Comparison of ENCODE assay signal across 1 cellular context in the genomic region with DNA sequence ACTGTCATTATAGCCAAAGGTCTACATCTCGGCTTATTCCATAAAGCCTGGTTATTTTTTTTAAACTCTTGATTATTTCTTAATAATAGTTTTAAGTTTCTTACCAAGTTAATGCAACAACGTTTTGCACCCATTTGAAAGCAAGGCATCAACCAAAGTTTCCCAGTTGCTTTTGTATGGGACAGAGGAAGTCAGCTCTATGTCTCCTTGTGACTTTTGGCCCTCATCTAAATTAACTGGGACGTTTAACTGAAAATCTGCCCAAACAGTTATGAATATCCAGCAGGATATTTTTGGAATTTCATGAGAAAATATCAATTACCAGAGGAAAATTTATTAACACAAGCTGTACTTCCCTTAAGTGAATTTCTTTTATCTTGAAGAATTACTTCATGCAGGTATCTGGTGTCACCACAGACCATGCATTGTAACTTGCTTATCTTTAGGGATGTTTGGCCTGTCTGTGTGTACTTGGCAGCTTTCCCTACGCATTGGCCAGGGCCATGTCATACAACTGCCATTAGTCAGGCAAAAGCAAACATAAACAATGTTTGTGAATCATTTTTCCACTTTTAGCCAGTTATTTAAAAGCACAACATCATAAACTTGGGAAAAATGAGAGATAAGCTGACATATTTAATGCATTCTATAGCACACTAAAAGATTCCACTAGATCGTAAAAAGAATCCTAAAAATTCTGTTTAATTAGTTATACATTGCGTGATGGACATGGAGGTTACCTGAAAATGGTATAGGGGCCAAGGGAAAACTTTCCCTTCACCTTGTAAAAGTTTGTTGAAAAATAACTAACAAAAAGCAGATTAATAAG.
TF ChIP-seq lines count a peak whose summit lies in the region.

No MANE protein-coding gene starts in this region.

TF ChIP-seq in HEK293, 187 proteins besides CTCF, POLR2A, EP300 and RAD21 (continued from another document):
- 0 out of 2 replicates have a peak, but pooled peaks have one; percentile 45 for TF ChIP-seq ZBTB1 (tag by site-specific recombination; IDR thresholded peaks at IDR 0.05)
- TF ChIP-seq ZNF324 (tag by site-specific recombination; IDR thresholded peaks at IDR 0.05), result peak; percentile 33; the same call in 1 of the 2 replicates
- TF ChIP-seq ZNF366 (tag by site-specific recombination; conservative IDR thresholded peaks at IDR 0.05), result peak; percentile 99
- TF ChIP-seq ZNF302 (tag by site-specific recombination; IDR thresholded peaks at IDR 0.05; ENCODE audit: low read depth), result no peak
- no peak for TF ChIP-seq YY2 (tag by site-specific recombination; IDR thresholded peaks at IDR 0.05)
- TF ChIP-seq ZBTB20 (tag by site-specific recombination; IDR thresholded peaks at IDR 0.05), result no peak
- peak; percentile 89 for TF ChIP-seq TRIM28 (IDR thresholded peaks at IDR 0.05; ENCODE audit: borderline replicate concordance, low read length)
- TF ChIP-seq ZNF510 (tag by site-specific recombination; IDR thresholded peaks at IDR 0.05; ENCODE audit: insufficient replicate concordance), result no peak
- TF ChIP-seq, protein P1, sequence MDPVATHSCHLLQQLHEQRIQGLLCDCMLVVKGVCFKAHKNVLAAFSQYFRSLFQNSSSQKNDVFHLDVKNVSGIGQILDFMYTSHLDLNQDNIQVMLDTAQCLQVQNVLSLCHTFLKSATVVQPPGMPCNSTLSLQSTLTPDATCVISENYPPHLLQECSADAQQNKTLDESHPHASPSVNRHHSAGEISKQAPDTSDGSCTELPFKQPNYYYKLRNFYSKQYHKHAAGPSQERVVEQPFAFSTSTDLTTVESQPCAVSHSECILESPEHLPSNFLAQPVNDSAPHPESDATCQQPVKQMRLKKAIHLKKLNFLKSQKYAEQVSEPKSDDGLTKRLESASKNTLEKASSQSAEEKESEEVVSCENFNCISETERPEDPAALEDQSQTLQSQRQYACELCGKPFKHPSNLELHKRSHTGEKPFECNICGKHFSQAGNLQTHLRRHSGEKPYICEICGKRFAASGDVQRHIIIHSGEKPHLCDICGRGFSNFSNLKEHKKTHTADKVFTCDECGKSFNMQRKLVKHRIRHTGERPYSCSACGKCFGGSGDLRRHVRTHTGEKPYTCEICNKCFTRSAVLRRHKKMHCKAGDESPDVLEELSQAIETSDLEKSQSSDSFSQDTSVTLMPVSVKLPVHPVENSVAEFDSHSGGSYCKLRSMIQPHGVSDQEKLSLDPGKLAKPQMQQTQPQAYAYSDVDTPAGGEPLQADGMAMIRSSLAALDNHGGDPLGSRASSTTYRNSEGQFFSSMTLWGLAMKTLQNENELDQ (tag by site-specific recombination; IDR thresholded peaks at IDR 0.05; ENCODE audit: low read depth), result no peak
- 0 out of 2 replicates have a peak, but pooled peaks have one; percentile 37 for TF ChIP-seq KLF7 (tag by site-specific recombination; IDR thresholded peaks at IDR 0.05; ENCODE audit: borderline replicate concordance)
- no peak for TF ChIP-seq ZFHX2 (tag by site-specific recombination; conservative IDR thresholded peaks at IDR 0.05)
- TF ChIP-seq ZNF623 (tag by site-specific recombination; IDR thresholded peaks at IDR 0.05), result peak; percentile 28; the same call in 1 of the 2 replicates
- TF ChIP-seq ZNF292 (tag by site-specific recombination; IDR thresholded peaks at IDR 0.05; ENCODE audit: borderline replicate concordance, low read depth), result no peak
- peak; percentile 88 for TF ChIP-seq OSR2 (tag by site-specific recombination; IDR thresholded peaks at IDR 0.05)
- no peak for TF ChIP-seq ZNF148 (tag by site-specific recombination; IDR thresholded peaks at IDR 0.05; ENCODE audit: borderline replicate concordance)
- TF ChIP-seq ZNF48 (tag by site-specific recombination; IDR thresholded peaks at IDR 0.05), result no peak
- TF ChIP-seq, protein P2, sequence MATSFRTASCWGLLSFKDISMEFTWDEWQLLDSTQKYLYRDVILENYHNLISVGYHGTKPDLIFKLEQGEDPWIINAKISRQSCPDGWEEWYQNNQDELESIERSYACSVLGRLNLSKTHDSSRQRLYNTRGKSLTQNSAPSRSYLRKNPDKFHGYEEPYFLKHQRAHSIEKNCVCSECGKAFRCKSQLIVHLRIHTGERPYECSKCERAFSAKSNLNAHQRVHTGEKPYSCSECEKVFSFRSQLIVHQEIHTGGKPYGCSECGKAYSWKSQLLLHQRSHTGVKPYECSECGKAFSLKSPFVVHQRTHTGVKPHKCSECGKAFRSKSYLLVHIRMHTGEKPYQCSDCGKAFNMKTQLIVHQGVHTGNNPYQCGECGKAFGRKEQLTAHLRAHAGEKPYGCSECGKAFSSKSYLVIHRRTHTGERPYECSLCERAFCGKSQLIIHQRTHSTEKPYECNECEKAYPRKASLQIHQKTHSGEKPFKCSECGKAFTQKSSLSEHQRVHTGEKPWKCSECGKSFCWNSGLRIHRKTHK (tag by site-specific recombination; IDR thresholded peaks at IDR 0.05), result no peak
- TF ChIP-seq PRDM1 (tag by site-specific recombination; IDR thresholded peaks at IDR 0.05), result no peak
- TF ChIP-seq ZNF394 (tag by site-specific recombination; IDR thresholded peaks at IDR 0.05; ENCODE audit: borderline replicate concordance), result peak; percentile 72
- TF ChIP-seq ZBTB17 (tag by site-specific recombination; IDR thresholded peaks at IDR 0.05), result peak; percentile 58; the same call in 1 of the 2 replicates
- peak; percentile 95 for TF ChIP-seq SP7 (tag by site-specific recombination; IDR thresholded peaks at IDR 0.05)
- TF ChIP-seq ZNF175 (tag by site-specific recombination; IDR thresholded peaks at IDR 0.05), result no peak
- peak; percentile 60; the same call in 1 of the 2 replicates for TF ChIP-seq ZNF2 (tag by site-specific recombination; IDR thresholded peaks at IDR 0.05)
- TF ChIP-seq, protein P3, sequence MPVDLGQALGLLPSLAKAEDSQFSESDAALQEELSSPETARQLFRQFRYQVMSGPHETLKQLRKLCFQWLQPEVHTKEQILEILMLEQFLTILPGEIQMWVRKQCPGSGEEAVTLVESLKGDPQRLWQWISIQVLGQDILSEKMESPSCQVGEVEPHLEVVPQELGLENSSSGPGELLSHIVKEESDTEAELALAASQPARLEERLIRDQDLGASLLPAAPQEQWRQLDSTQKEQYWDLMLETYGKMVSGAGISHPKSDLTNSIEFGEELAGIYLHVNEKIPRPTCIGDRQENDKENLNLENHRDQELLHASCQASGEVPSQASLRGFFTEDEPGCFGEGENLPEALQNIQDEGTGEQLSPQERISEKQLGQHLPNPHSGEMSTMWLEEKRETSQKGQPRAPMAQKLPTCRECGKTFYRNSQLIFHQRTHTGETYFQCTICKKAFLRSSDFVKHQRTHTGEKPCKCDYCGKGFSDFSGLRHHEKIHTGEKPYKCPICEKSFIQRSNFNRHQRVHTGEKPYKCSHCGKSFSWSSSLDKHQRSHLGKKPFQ (tag by site-specific recombination; IDR thresholded peaks at IDR 0.05), result peak; percentile 81
- peak; percentile 52; the same call in 1 of the 2 replicates for TF ChIP-seq ZBTB8A (tag by site-specific recombination; IDR thresholded peaks at IDR 0.05)
- peak; percentile 79 for TF ChIP-seq KLF16 (tag by site-specific recombination; IDR thresholded peaks at IDR 0.05)
- no peak; the same call in 1 of the 2 replicates for TF ChIP-seq ZNF518A (tag by site-specific recombination; conservative IDR thresholded peaks at IDR 0.05; ENCODE audit: low read depth)
- no peak for TF ChIP-seq ZNF701 (tag by site-specific recombination; IDR thresholded peaks at IDR 0.05)
- TF ChIP-seq ZNF433 (tag by site-specific recombination; IDR thresholded peaks at IDR 0.05; ENCODE audit: low read depth), result no peak
- TF ChIP-seq, protein P4, sequence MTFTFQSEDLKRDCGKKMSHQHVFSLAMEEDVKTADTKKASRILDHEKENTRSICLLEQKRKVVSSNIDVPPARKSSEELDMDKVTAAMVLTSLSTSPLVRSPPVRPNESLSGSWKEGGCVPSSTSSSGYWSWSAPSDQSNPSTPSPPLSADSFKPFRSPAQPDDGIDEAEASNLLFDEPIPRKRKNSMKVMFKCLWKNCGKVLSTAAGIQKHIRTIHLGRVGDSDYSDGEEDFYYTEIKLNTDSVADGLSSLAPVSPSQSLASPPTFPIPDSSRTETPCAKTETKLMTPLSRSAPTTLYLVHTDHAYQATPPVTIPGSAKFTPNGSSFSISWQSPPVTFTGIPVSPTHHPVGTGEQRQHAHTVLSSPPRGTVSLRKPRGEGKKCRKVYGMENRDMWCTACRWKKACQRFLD (tag by site-specific recombination; IDR thresholded peaks at IDR 0.05), result no peak
- TF ChIP-seq, protein P5, sequence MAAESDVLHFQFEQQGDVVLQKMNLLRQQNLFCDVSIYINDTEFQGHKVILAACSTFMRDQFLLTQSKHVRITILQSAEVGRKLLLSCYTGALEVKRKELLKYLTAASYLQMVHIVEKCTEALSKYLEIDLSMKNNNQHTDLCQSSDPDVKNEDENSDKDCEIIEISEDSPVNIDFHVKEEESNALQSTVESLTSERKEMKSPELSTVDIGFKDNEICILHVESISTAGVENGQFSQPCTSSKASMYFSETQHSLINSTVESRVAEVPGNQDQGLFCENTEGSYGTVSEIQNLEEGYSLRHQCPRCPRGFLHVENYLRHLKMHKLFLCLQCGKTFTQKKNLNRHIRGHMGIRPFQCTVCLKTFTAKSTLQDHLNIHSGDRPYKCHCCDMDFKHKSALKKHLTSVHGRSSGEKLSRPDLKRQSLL (tag by site-specific recombination; IDR thresholded peaks at IDR 0.05), result no peak
- no peak; the same call in 1 of the 2 replicates for TF ChIP-seq ZSCAN23 (tag by site-specific recombination; IDR thresholded peaks at IDR 0.05)
- peak; percentile 64 for TF ChIP-seq ZBTB21 (tag by site-specific recombination; IDR thresholded peaks at IDR 0.05)
- no peak; the same call in 1 of the 2 replicates for TF ChIP-seq ZNF664 (tag by site-specific recombination; IDR thresholded peaks at IDR 0.05)
- TF ChIP-seq BCL11B (tag by site-specific recombination; IDR thresholded peaks at IDR 0.05; ENCODE audit: low read depth), result peak; percentile 48; the same call in 1 of the 2 replicates
- TF ChIP-seq, protein P6, sequence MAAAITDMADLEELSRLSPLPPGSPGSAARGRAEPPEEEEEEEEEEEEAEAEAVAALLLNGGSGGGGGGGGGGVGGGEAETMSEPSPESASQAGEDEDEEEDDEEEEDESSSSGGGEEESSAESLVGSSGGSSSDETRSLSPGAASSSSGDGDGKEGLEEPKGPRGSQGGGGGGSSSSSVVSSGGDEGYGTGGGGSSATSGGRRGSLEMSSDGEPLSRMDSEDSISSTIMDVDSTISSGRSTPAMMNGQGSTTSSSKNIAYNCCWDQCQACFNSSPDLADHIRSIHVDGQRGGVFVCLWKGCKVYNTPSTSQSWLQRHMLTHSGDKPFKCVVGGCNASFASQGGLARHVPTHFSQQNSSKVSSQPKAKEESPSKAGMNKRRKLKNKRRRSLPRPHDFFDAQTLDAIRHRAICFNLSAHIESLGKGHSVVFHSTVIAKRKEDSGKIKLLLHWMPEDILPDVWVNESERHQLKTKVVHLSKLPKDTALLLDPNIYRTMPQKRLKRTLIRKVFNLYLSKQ (tag by site-specific recombination; IDR thresholded peaks at IDR 0.05; ENCODE audit: borderline replicate concordance), result no peak
- TF ChIP-seq ZNF561 (tag by site-specific recombination; IDR thresholded peaks at IDR 0.05; ENCODE audit: borderline replicate concordance), result peak; percentile 81; the same call in 1 of the 2 replicates
